9 cellular contexts compared by ENCODE assay signal in the genomic region with DNA sequence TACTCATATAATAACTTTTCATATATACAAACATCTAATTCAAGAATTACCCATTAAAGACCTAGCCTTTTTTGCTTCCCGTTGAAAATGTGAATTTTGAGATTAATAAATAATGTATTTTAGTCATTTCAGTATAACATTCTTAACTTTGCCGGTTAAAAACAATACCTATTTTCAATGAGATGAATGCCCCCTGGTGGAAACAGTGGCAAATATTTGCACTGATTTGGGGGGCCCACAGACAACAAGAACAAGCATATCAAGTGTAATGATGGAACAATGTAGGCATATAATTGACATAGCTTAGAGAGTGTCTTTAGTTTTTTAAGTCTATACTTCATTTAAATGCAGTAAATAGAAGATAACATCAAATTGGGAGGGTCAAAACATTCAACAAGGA.
DNase-seq lines count a peak whose midpoint lies in the region; ATAC-seq and TF ChIP-seq lines count a peak whose summit lies in the region.
"Had no signal": no experiment of that assay in that cellular context is flagged by ENCODE, and none has a peak within 500 bp of the region (broad histone marks: within the 10 kb centered on the region; RNA-seq: fewer than 3 reads in every experiment).

No MANE protein-coding gene starts in this region.

- POLR2A ChIA-PET in SK-N-SH (lab: Yijun Ruan, JAX) = no interaction called here

- H3K9me3 ChIP-seq in SK-N-SH = no peaks in the 10 kb centered on the region
- H3K9me3 ChIP-seq in psoas muscle = no peaks in the 10 kb centered on the region
- H3K9me3 ChIP-seq: pancreas had no signal

- no peak overlapping the region; a peak in 1 of 4 replicates for H3K4me3 ChIP-seq in SK-N-SH (ENCODE audit: low read depth in 2 of 2, low read length in 1 of 2)
- no peak overlapping the region for H3K4me3 ChIP-seq in LNCaP clone FGC (ENCODE audit: low read depth, low read length)
- no peak overlapping the region for H3K4me3 ChIP-seq in coronary artery
- H3K4me3 ChIP-seq in psoas muscle = no peak overlapping the region
- H3K4me3 ChIP-seq: pancreas had no signal

- TF ChIP-seq CTCF in SK-N-SH (IDR thresholded peaks at IDR 0.05) (peak; percentile 68), LNCaP clone FGC (IDR thresholded peaks at IDR 0.05; ENCODE audit: control insufficient read depth, extremely low read depth, insufficient read depth) (peak; percentile 43), coronary artery (IDR thresholded peaks at IDR 0.05) (peak; percentile 15), psoas muscle (IDR thresholded peaks at IDR 0.05) (peak; percentile 20)

- intact Hi-C loops in psoas muscle (cut with DNase I) = no loop called here

- CTCF ChIA-PET in SK-N-SH (lab: Yijun Ruan, JAX) = interaction anchor here (0.8 to 3.8 kb wide), 15 partner anchors 11 to 386 kb away, joined by 3 to 21 read pairs (median 4); no protein-coding TSS in a partner anchor

- H3K79me2 ChIP-seq in SK-N-SH (ENCODE audit: insufficient read depth) = no peaks in the 10 kb centered on the region

- no peak overlapping the region for H3K27ac ChIP-seq in SK-N-SH (ENCODE audit: low read depth in 2 of 2, low read length in 1 of 2)
- H3K27ac ChIP-seq in coronary artery = peak overlapping the region; percentile 36 to 67
- no peak overlapping the region for H3K27ac ChIP-seq in psoas muscle
- H3K27ac ChIP-seq: pancreas had no signal

- no peaks in the 10 kb centered on the region for H3F3A ChIP-seq in SK-N-SH (replicated peaks; ENCODE audit: insufficient read depth)

- no peak overlapping the region for H2AFZ ChIP-seq in SK-N-SH (ENCODE audit: low read depth)

- H3K9me2 ChIP-seq in SK-N-SH = no peaks in the 10 kb centered on the region

- H3K9ac ChIP-seq in SK-N-SH = no peak overlapping the region

- no peak overlapping the region for H3K4me2 ChIP-seq in SK-N-SH

- no peaks in the 10 kb centered on the region for H4K20me1 ChIP-seq in SK-N-SH (ENCODE audit: insufficient read depth)

- TF ChIP-seq RAD21 in SK-N-SH (IDR thresholded peaks at IDR 0.05; ENCODE audit: low read length) = peak; percentile 60

- peak; percentile 15 for DNase-seq in SK-N-SH
- no peak for DNase-seq in LNCaP clone FGC (ENCODE audit: low read depth)
- DNase-seq in coronary artery (ENCODE audit: low spot score) = no peak
- no peak for DNase-seq in psoas muscle
- no peak for DNase-seq in activated T-cell treated with anti-CD3 and anti-CD28 coated beads, Interleukin-2, amount 50 U/mL, for 1 hour
- DNase-seq in NCI-H774 (lab: John Stamatoyannopoulos, UW) = no peak
- DNase-seq: pancreas had no signal

- no peak for TF ChIP-seq EP300 in SK-N-SH (IDR thresholded peaks at IDR 0.05; ENCODE audit: borderline replicate concordance in 1 of 2, low read depth in 1 of 2, low read length in 1 of 2)

- no peaks in the 10 kb centered on the region for H3K36me3 ChIP-seq in SK-N-SH (replicated peaks in 1 of 2; ENCODE audit: control insufficient read depth in 1 of 2, insufficient read depth in 2 of 2, low read length in 1 of 2)
- no peaks in the 10 kb centered on the region for H3K36me3 ChIP-seq in psoas muscle (ENCODE audit: insufficient read depth in 1 of 2, low read depth in 1 of 2)
- H3K36me3 ChIP-seq: pancreas had no signal

- H3K27me3 ChIP-seq in SK-N-SH (ENCODE audit: insufficient read depth) = no peaks in the 10 kb centered on the region
- H3K27me3 ChIP-seq in psoas muscle (ENCODE audit: insufficient read depth in 3 of 3, low read length in 2 of 3) = no peaks in the 10 kb centered on the region
- H3K27me3 ChIP-seq: pancreas had no signal

- no peaks in the 10 kb centered on the region for H3K4me1 ChIP-seq in SK-N-SH (ENCODE audit: control insufficient read depth in 1 of 2, insufficient read depth in 2 of 2, low read depth in 1 of 2, low read length in 1 of 2)
- H3K4me1 ChIP-seq in psoas muscle = no peaks in the 10 kb centered on the region
- H3K4me1 ChIP-seq: pancreas had no signal

- ATAC-seq in SK-N-SH treated with all-trans-retinoic acid at 6 μM for 48 hours (no peak), psoas muscle (no peak), HG03025 (IDR thresholded peaks at IDR 0.05; ENCODE audit: low FRiP score, unreplicated experiment) (no peak)
- ATAC-seq: pancreas had no signal

- 23% methylated on average over 2 of the region's 2 CpGs for WGBS in SK-N-SH (ENCODE audit: low lambda C conversion rate)
- WGBS in psoas muscle, 3 donors = 32 to 50% (median 35%) methylated on average over 2 of the region's 2 CpGs

TF ChIP-seq in SK-N-SH, 30 proteins besides CTCF, POLR2A, EP300 and RAD21 (continues in another document):
- TF ChIP-seq SIN3A (IDR thresholded peaks at IDR 0.05; ENCODE audit: borderline replicate concordance, low read depth, low read length) (no peak), ELF1 (IDR thresholded peaks at IDR 0.05) (no peak), TCF12 (IDR thresholded peaks at IDR 0.05) (no peak), FOXM1 (IDR thresholded peaks at IDR 0.05; ENCODE audit: low read depth) (no peak)
- TF ChIP-seq, protein P1, sequence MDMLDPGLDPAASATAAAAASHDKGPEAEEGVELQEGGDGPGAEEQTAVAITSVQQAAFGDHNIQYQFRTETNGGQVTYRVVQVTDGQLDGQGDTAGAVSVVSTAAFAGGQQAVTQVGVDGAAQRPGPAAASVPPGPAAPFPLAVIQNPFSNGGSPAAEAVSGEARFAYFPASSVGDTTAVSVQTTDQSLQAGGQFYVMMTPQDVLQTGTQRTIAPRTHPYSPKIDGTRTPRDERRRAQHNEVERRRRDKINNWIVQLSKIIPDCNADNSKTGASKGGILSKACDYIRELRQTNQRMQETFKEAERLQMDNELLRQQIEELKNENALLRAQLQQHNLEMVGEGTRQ (IDR thresholded peaks at IDR 0.05; ENCODE audit: borderline replicate concordance, low read depth, low read length) = no peak
- TF ChIP-seq, protein P2, sequence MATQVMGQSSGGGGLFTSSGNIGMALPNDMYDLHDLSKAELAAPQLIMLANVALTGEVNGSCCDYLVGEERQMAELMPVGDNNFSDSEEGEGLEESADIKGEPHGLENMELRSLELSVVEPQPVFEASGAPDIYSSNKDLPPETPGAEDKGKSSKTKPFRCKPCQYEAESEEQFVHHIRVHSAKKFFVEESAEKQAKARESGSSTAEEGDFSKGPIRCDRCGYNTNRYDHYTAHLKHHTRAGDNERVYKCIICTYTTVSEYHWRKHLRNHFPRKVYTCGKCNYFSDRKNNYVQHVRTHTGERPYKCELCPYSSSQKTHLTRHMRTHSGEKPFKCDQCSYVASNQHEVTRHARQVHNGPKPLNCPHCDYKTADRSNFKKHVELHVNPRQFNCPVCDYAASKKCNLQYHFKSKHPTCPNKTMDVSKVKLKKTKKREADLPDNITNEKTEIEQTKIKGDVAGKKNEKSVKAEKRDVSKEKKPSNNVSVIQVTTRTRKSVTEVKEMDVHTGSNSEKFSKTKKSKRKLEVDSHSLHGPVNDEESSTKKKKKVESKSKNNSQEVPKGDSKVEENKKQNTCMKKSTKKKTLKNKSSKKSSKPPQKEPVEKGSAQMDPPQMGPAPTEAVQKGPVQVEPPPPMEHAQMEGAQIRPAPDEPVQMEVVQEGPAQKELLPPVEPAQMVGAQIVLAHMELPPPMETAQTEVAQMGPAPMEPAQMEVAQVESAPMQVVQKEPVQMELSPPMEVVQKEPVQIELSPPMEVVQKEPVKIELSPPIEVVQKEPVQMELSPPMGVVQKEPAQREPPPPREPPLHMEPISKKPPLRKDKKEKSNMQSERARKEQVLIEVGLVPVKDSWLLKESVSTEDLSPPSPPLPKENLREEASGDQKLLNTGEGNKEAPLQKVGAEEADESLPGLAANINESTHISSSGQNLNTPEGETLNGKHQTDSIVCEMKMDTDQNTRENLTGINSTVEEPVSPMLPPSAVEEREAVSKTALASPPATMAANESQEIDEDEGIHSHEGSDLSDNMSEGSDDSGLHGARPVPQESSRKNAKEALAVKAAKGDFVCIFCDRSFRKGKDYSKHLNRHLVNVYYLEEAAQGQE (IDR thresholded peaks at IDR 0.05; ENCODE audit: low read depth, low read length) = no peak

TF ChIP-seq in SK-N-SH treated with all-trans-retinoic acid at 6 μM for 48 hours, 23 proteins besides CTCF, POLR2A, EP300 and RAD21 (continues in another document):
- TF ChIP-seq ESRRG (CRISPR knock-in tag; IDR thresholded peaks at IDR 0.05) = no peak
- TF ChIP-seq ZFP30 (CRISPR knock-in tag; IDR thresholded peaks at IDR 0.05) = no peak
- no peak for TF ChIP-seq TOX (CRISPR knock-in tag; IDR thresholded peaks at IDR 0.05; ENCODE audit: borderline replicate concordance)
- TF ChIP-seq, protein P3, sequence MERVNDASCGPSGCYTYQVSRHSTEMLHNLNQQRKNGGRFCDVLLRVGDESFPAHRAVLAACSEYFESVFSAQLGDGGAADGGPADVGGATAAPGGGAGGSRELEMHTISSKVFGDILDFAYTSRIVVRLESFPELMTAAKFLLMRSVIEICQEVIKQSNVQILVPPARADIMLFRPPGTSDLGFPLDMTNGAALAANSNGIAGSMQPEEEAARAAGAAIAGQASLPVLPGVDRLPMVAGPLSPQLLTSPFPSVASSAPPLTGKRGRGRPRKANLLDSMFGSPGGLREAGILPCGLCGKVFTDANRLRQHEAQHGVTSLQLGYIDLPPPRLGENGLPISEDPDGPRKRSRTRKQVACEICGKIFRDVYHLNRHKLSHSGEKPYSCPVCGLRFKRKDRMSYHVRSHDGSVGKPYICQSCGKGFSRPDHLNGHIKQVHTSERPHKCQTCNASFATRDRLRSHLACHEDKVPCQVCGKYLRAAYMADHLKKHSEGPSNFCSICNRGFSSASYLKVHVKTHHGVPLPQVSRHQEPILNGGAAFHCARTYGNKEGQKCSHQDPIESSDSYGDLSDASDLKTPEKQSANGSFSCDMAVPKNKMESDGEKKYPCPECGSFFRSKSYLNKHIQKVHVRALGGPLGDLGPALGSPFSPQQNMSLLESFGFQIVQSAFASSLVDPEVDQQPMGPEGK (CRISPR knock-in tag; IDR thresholded peaks at IDR 0.05; ENCODE audit: borderline replicate concordance) = no peak
- no peak for TF ChIP-seq ZNF565 (CRISPR knock-in tag; conservative IDR thresholded peaks at IDR 0.05; ENCODE audit: low read depth)
- no peak for TF ChIP-seq OSR1 (CRISPR knock-in tag; IDR thresholded peaks at IDR 0.05)
- TF ChIP-seq, protein P4, sequence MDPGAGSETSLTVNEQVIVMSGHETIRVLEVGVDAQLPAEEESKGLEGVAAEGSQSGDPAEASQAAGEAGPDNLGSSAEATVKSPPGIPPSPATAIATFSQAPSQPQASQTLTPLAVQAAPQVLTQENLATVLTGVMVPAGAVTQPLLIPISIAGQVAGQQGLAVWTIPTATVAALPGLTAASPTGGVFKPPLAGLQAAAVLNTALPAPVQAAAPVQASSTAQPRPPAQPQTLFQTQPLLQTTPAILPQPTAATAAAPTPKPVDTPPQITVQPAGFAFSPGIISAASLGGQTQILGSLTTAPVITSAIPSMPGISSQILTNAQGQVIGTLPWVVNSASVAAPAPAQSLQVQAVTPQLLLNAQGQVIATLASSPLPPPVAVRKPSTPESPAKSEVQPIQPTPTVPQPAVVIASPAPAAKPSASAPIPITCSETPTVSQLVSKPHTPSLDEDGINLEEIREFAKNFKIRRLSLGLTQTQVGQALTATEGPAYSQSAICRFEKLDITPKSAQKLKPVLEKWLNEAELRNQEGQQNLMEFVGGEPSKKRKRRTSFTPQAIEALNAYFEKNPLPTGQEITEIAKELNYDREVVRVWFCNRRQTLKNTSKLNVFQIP (CRISPR knock-in tag; IDR thresholded peaks at IDR 0.05; ENCODE audit: borderline replicate concordance, low read depth) = no peak
- TF ChIP-seq BACH2 (CRISPR knock-in tag; IDR thresholded peaks at IDR 0.05; ENCODE audit: borderline replicate concordance) = no peak
- no peak for TF ChIP-seq GLIS3 (CRISPR knock-in tag; IDR thresholded peaks at IDR 0.05)

Comparison
In these comparisons a context has a peak if more than half of its experiments do, and no peak if none do; other contexts are left out.
1. H3K27ac ChIP-seq: peak in coronary artery (2 of 2); none in SK-N-SH (0 of 2) and psoas muscle (single experiment).
2. CTCF ChIP-seq: peak in every context shown above with its lines; median percentile 68 in SK-N-SH; 43 in LNCaP clone FGC; 20 in psoas muscle; 15 in coronary artery.